Comparison of ENCODE assay signal across 25 cellular contexts in the genomic region with DNA sequence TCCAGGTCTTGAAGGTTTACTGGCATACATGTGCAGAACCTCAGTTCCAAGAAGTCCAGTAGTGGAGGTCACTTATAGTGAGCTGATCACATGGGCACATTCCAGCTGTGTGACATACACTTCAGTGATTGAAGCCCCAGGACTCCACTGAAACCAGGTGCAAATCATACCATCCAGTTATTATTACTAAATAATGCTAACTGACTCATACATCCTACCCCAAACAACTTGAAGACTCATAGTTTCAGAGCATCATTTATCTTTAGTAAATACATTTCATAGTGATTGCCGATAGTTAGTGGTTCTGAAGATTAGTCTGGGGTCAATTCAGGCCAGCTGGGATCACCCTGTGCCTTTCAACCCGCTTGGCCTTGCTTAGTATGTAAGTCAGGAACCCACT.
DNase-seq lines count a peak whose midpoint lies in the region; ATAC-seq, FAIRE-seq and TF ChIP-seq lines count a peak whose summit lies in the region.
"Had no signal": no experiment of that assay in that cellular context is flagged by ENCODE, and none has a peak within 500 bp of the region (broad histone marks: within the 10 kb centered on the region; RNA-seq: fewer than 3 reads in every experiment).

No MANE protein-coding gene starts in this region.

- H3K18ac ChIP-seq in IMR-90 (ENCODE audit: low read depth, low read length) (no peak overlapping the region), trophoblast cell (ENCODE audit: low read length) (no peak overlapping the region)

- ATAC-seq in IMR-90 (ENCODE audit: low read depth) (peak; percentile 48), mucosa of descending colon (no peak), T-helper 17 cell (no peak)
- ATAC-seq: Right ventricle myocardium inferior had no signal

- no peak overlapping the region for H3K4ac ChIP-seq in IMR-90 (ENCODE audit: low read depth, low read length)
- no peak overlapping the region for H3K4ac ChIP-seq in trophoblast cell (ENCODE audit: low read depth, low read length)

- no peak overlapping the region for H3K56ac ChIP-seq in IMR-90 (ENCODE audit: extremely low read depth, insufficient read depth, low read length)

- no peaks in the 10 kb centered on the region for H3K36me3 Mint-ChIP-seq in T-helper 17 cell (ENCODE audit: low read depth)
- H3K36me3 Mint-ChIP-seq: CD4-positive, CD25-positive, alpha-beta regulatory T cell had no signal

- BruUV-seq in IMR-90 (replicated peaks; lab: Mats Ljungman, UMichigan) = no TSS peak

- H4K8ac ChIP-seq in IMR-90 (ENCODE audit: low read depth in 2 of 2, low read length in 2 of 2) = no peak overlapping the region
- H4K8ac ChIP-seq in trophoblast cell (ENCODE audit: low read depth, low read length) = no peak overlapping the region

- no peaks in the 10 kb centered on the region for H3K4me1 Mint-ChIP-seq in T-helper 17 cell

- H4K20me1 ChIP-seq in IMR-90 (ENCODE audit: insufficient read depth, low read length) = no peaks in the 10 kb centered on the region
- H4K20me1 ChIP-seq: BLaER1 had no signal

- H3K23ac ChIP-seq in IMR-90 (ENCODE audit: low read depth, low read length) (no peak overlapping the region), trophoblast cell (ENCODE audit: low read length) (no peak overlapping the region)

- H3K4me3 ChIP-seq in IMR-90 (ENCODE audit: insufficient read depth, low read depth, low read length) (no peak overlapping the region), bronchial epithelial cell (ENCODE audit: low read depth, low read length) (no peak overlapping the region), fibroblast of mammary gland (ENCODE audit: control insufficient read depth, low read depth, low read length) (no peak overlapping the region), trophoblast cell (ENCODE audit: low read depth, low read length) (no peak overlapping the region), mucosa of descending colon (no peak overlapping the region)
- H3K4me3 ChIP-seq: BLaER1, MG63, PC-9, SJCRH30 had no signal

- H3K4me2 ChIP-seq in IMR-90 (ENCODE audit: low read depth, low read length) = no peak overlapping the region
- H3K4me2 ChIP-seq in trophoblast cell (ENCODE audit: low read length) = no peak overlapping the region
- H3K4me2 ChIP-seq: BLaER1, PC-9 had no signal

- H3K14ac ChIP-seq in IMR-90 (replicated peaks; ENCODE audit: low read depth, low read length) (no peak overlapping the region), trophoblast cell (ENCODE audit: low read length) (no peak overlapping the region)

- H3K9ac ChIP-seq in IMR-90 (ENCODE audit: low read depth, low read length) (no peak overlapping the region), trophoblast cell (ENCODE audit: low read length) (no peak overlapping the region)
- H3K9ac ChIP-seq: BLaER1 had no signal

- POLR2A ChIA-PET in IMR-90 (lab: Charles Lee; ENCODE audit: unreplicated experiment) = no interaction called here

- no peak overlapping the region for H2BK15ac ChIP-seq in IMR-90 (ENCODE audit: low read depth, low read length)

- H2BK12ac ChIP-seq in trophoblast cell (ENCODE audit: low read length) = no peak overlapping the region

- H3K79me2 ChIP-seq in trophoblast cell (ENCODE audit: control insufficient read depth, insufficient read depth, low read length, poor library complexity) = no peaks in the 10 kb centered on the region

- no peak overlapping the region for H3K27ac Mint-ChIP-seq in T-helper 17 cell
- H3K27ac Mint-ChIP-seq: CD4-positive, CD25-positive, alpha-beta regulatory T cell had no signal

- intact Hi-C loops in IMR-90 (cut with micrococcal nuclease) = no loop called here
- intact Hi-C loops in mucosa of descending colon (cut with DNase I, micrococcal nuclease) = no loop called here

- no peak overlapping the region for H2BK5ac ChIP-seq in IMR-90 (ENCODE audit: low read depth, low read length, poor library complexity, severe bottlenecking)
- no peak overlapping the region for H2BK5ac ChIP-seq in trophoblast cell (ENCODE audit: low read depth, low read length, poor library complexity)

- TF ChIP-seq RAD21 in IMR-90 (IDR thresholded peaks at IDR 0.05; ENCODE audit: low read length) = no peak

- H3K4me3 Mint-ChIP-seq in T-helper 17 cell = no peak overlapping the region
- H3K4me3 Mint-ChIP-seq: CD4-positive, CD25-positive, alpha-beta regulatory T cell had no signal

- H3K79me1 ChIP-seq in IMR-90 (ENCODE audit: low read depth in 1 of 2, low read length in 2 of 2) (no peaks in the 10 kb centered on the region), trophoblast cell (ENCODE audit: low read length) (peaks cover 1% of the 10 kb centered on the region)

- TF ChIP-seq POLR2A in IMR-90 (IDR thresholded peaks at IDR 0.05; ENCODE audit: low read depth, low read length) = no peak

- no peaks in the 10 kb centered on the region for H3K9me1 ChIP-seq in IMR-90 (ENCODE audit: insufficient read depth, low read length)

- peaks cover 2% of the 10 kb centered on the region; the same call in 1 of the 2 replicates for H3K27me3 ChIP-seq in IMR-90 (ENCODE audit: control insufficient read depth, insufficient read depth, low read length)
- no peaks in the 10 kb centered on the region for H3K27me3 ChIP-seq in bronchial epithelial cell (ENCODE audit: control insufficient read depth, insufficient read depth, low read length)
- H3K27me3 ChIP-seq in trophoblast cell (ENCODE audit: insufficient read depth, low read length) = no peaks in the 10 kb centered on the region
- H3K27me3 ChIP-seq: BLaER1, MG63, SJCRH30 had no signal

- DNase-seq in IMR-90 = peak; percentile 29
- peak; percentile 48 for DNase-seq in bronchial epithelial cell (ENCODE audit: low read depth)
- DNase-seq in fibroblast of mammary gland (ENCODE audit: low read depth) = peak; percentile 74
- DNase-seq in trophoblast cell = peak; percentile 72 to 84
- no peak for DNase-seq in mucosa of descending colon
- DNase-seq in T-helper 17 cell = no peak
- no peak for DNase-seq in activated naive CD4-positive, alpha-beta T cell treated with anti-CD3 and anti-CD28 coated beads, Interleukin-2, amount 50 U/mL, for 16 hours
- DNase-seq: CD4-positive, CD25-positive, alpha-beta regulatory T cell; DMS153; DND-41; KBM-7; MG63; NCI-H2029; NCI-H446; NCI-H524 treated with DMSO at 0.1 percent for 48 hours; NCI-H774; PC-9; SJCRH30 had no signal

- H3K9me3 ChIP-seq in IMR-90 (ENCODE audit: control insufficient read depth, insufficient read depth, low read length) = no peaks in the 10 kb centered on the region
- H3K9me3 ChIP-seq in trophoblast cell (ENCODE audit: insufficient read depth, low read depth, low read length) = no peaks in the 10 kb centered on the region
- H3K9me3 ChIP-seq in mucosa of descending colon = no peaks in the 10 kb centered on the region
- no peaks in the 10 kb centered on the region for H3K9me3 ChIP-seq in T-helper 17 cell (ENCODE audit: control insufficient read depth, low read length, poor library complexity, severe bottlenecking)
- H3K9me3 ChIP-seq: BLaER1, MG63, SJCRH30 had no signal

- H4K12ac ChIP-seq in trophoblast cell (ENCODE audit: low read depth, low read length) = no peak overlapping the region

- H2AFZ ChIP-seq in IMR-90 (replicated peaks; ENCODE audit: low read length, poor library complexity) = no peak overlapping the region
- no peak overlapping the region for H2AFZ ChIP-seq in trophoblast cell (ENCODE audit: insufficient read depth, low read length, poor library complexity)
- H2AFZ ChIP-seq: PC-9 had no signal

- peaks cover 28% of the 10 kb centered on the region for H3K27me3 Mint-ChIP-seq in T-helper 17 cell

- H2BK120ac ChIP-seq in IMR-90 (ENCODE audit: low read depth, low read length) (no peak overlapping the region), trophoblast cell (ENCODE audit: insufficient read depth, low read length, poor library complexity) (no peak overlapping the region)

- H3K4me1 ChIP-seq in IMR-90 (ENCODE audit: control insufficient read depth, insufficient read depth, low read length) (no peaks in the 10 kb centered on the region; the same call in 1 of the 2 replicates), trophoblast cell (ENCODE audit: control insufficient read depth in 1 of 2, insufficient read depth in 2 of 2, low read length in 2 of 2) (peaks cover 1 to 5% of the 10 kb centered on the region in 2 experiments), mucosa of descending colon (ENCODE audit: low read depth) (no peaks in the 10 kb centered on the region)
- H3K4me1 ChIP-seq: SJCRH30 had no signal

- H2AK9ac ChIP-seq in IMR-90 (replicated peaks; ENCODE audit: low read depth, low read length, poor library complexity) = no peak overlapping the region

- H4K5ac ChIP-seq in IMR-90 (ENCODE audit: low read depth, low read length) = no peak overlapping the region

- H4K91ac ChIP-seq in IMR-90 (ENCODE audit: insufficient read depth, low read depth, low read length) (no peak overlapping the region), trophoblast cell (ENCODE audit: low read depth, low read length) (no peak overlapping the region)

- H2AK5ac ChIP-seq in IMR-90 (ENCODE audit: low read depth, low read length) = no peak overlapping the region
- no peak overlapping the region for H2AK5ac ChIP-seq in trophoblast cell (ENCODE audit: low read length)

- dilution Hi-C loops in IMR-90 (cut with HindIII; ENCODE audit: low sequenced_read_pairs, unreplicated experiment) = no loop called here

- no peak overlapping the region for H3K27ac ChIP-seq in IMR-90 (ENCODE audit: insufficient read depth, low read length)
- no peak overlapping the region for H3K27ac ChIP-seq in trophoblast cell (ENCODE audit: low read depth, low read length)
- H3K27ac ChIP-seq: BLaER1, PC-9, SJCRH30 had no signal

- H2BK20ac ChIP-seq in IMR-90 (ENCODE audit: low read depth, low read length) = no peak overlapping the region

- TF ChIP-seq CTCF in IMR-90 (conservative IDR thresholded peaks at IDR 0.05; ENCODE audit: low read depth, low read length) = no peak
- TF ChIP-seq CTCF in bronchial epithelial cell (IDR thresholded peaks at IDR 0.05; ENCODE audit: insufficient read depth, low read length, severe bottlenecking) = no peak
- no peak for TF ChIP-seq CTCF in fibroblast of mammary gland (conservative IDR thresholded peaks at IDR 0.05; ENCODE audit: control insufficient read depth, insufficient read depth, low read depth, low read length)
- TF ChIP-seq CTCF in mucosa of descending colon (IDR thresholded peaks at IDR 0.05) = no peak

- in situ Hi-C loops in IMR-90 (cut with MboI; ENCODE audit: low sequenced_read_pairs) = no loop called here

- FAIRE-seq in bronchial epithelial cell (lab: Jason Lieb, UNC) = no peak
- FAIRE-seq: A204.1, GM12892, GM19239, H54, HTR-8/SVneo had no signal

- CTCF ChIA-PET in IMR-90 (lab: Yijun Ruan, JAX) = no interaction called here

- H3K36me3 ChIP-seq in IMR-90 (ENCODE audit: control insufficient read depth, insufficient read depth, low read length) (no peaks in the 10 kb centered on the region), bronchial epithelial cell (ENCODE audit: control insufficient read depth, insufficient read depth, low read length) (no peaks in the 10 kb centered on the region), trophoblast cell (ENCODE audit: control insufficient read depth in 1 of 2, insufficient read depth in 2 of 2, low read length in 2 of 2) (peaks cover 0 to 4% of the 10 kb centered on the region in 2 experiments), mucosa of descending colon (ENCODE audit: low read depth) (no peaks in the 10 kb centered on the region)
- H3K36me3 ChIP-seq: BLaER1, MG63, SJCRH30 had no signal

- no CpG with 5 or more reads among the region's 2 CpGs for WGBS in IMR-90 (ENCODE audit: extremely low coverage in 2 of 2, insufficient read length in 1 of 2), 2 experiments
- no CpG with 5 or more reads among the region's 2 CpGs for WGBS in trophoblast cell (ENCODE audit: extremely low coverage, insufficient coverage, insufficient read length)

Comparison
In these comparisons a context has a peak if more than half of its experiments do, and no peak if none do; other contexts are left out.
1. DNase-seq: peak in IMR-90 (single experiment), bronchial epithelial cell (single experiment), fibroblast of mammary gland (single experiment) and trophoblast cell (2 of 2); none in mucosa of descending colon (0 of 3), T-helper 17 cell (0 of 3) and activated naive CD4-positive, alpha-beta T cell treated with anti-CD3 and anti-CD28 coated beads, Interleukin-2, amount 50 U/mL, for 16 hours (single experiment).